1 cellular context compared by ENCODE assay signal in genomic region chr6:135251416-135251815, GRCh38.
TF ChIP-seq lines count a peak whose summit lies in the region.

No MANE protein-coding gene starts in this region.

TF ChIP-seq in GM23338, 12 proteins besides CTCF, POLR2A, EP300 and RAD21 (continued from another document):
- TF ChIP-seq ZNF462 (CRISPR knock-in tag; IDR thresholded peaks at IDR 0.05) (no peak), POLR2AphosphoS5 (IDR thresholded peaks at IDR 0.05; ENCODE audit: low read depth) (no peak), EZH2 (IDR thresholded peaks at IDR 0.05; ENCODE audit: low read depth, unreplicated experiment) (no peak), STAT1 (IDR thresholded peaks at IDR 0.05; ENCODE audit: unreplicated experiment) (no peak), CREB1 (CRISPR knock-in tag; IDR thresholded peaks at IDR 0.05; ENCODE audit: low read depth) (no peak), ZNF114 (CRISPR knock-in tag; IDR thresholded peaks at IDR 0.05) (no peak), EZH2phosphoT487 (IDR thresholded peaks at IDR 0.05; ENCODE audit: unreplicated experiment) (no peak), JUNB (IDR thresholded peaks at IDR 0.05; ENCODE audit: unreplicated experiment) (no peak), NANOG (IDR thresholded peaks at IDR 0.05; ENCODE audit: borderline replicate concordance) (no peak)
- TF ChIP-seq, protein P1, sequence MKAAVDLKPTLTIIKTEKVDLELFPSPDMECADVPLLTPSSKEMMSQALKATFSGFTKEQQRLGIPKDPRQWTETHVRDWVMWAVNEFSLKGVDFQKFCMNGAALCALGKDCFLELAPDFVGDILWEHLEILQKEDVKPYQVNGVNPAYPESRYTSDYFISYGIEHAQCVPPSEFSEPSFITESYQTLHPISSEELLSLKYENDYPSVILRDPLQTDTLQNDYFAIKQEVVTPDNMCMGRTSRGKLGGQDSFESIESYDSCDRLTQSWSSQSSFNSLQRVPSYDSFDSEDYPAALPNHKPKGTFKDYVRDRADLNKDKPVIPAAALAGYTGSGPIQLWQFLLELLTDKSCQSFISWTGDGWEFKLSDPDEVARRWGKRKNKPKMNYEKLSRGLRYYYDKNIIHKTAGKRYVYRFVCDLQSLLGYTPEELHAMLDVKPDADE (IDR thresholded peaks at IDR 0.05): no peak
